31 cellular contexts compared by ENCODE assay signal in genomic region chr11:742156-742546, GRCh38.
"Had no signal": no experiment of that assay in that cellular context is flagged by ENCODE, and none has a peak within 500 bp of the region (broad histone marks: within the 10 kb centered on the region; RNA-seq: fewer than 3 reads in every experiment).

No MANE protein-coding gene starts in this region.

- H3K27ac Mint-ChIP-seq: activated B cell treated with CpG ODN at 0.5 μM for 24 hours; activated CD4-positive, alpha-beta memory T cell treated with anti-CD3 and anti-CD28 coated beads, Interleukin-2, amount 10 ng/mL, durations not matched to agents 7 days and 5 days; activated CD8-positive, alpha-beta memory T cell treated with anti-CD3 and anti-CD28 coated beads, Interleukin-2, amount 10 ng/mL, durations not matched to agents 7 days and 5 days; activated naive CD4-positive, alpha-beta T cell treated with anti-CD3 and anti-CD28 coated beads, Interleukin-2, amount 10 ng/mL, durations not matched to agents 7 days and 5 days; activated naive CD8-positive, alpha-beta T cell; activated naive CD8-positive, alpha-beta T cell treated with anti-CD3 and anti-CD28 coated beads, Interleukin-2, amount 50 U/mL, for 24 hours; brain had no signal

- DNase-seq: activated B cell treated with CpG ODN at 0.5 μM for 24 hours; activated CD4-positive, alpha-beta memory T cell treated with anti-CD3 and anti-CD28 coated beads, Interleukin-2, amount 10 ng/mL, durations not matched to agents 7 days and 5 days; activated CD4-positive, alpha-beta T cell treated with anti-CD3 and anti-CD28 coated beads for 4 hours; activated CD4-positive, alpha-beta T cell treated with anti-CD3 and anti-CD28 coated beads, Interleukin-2, amount 50 U/mL, for 1 hour; activated CD4-positive, CD25-positive, alpha-beta regulatory T cell treated with anti-CD3 and anti-CD28 coated beads, Interleukin-2, amount 50 U/mL, for 72 hours; activated CD8-positive, alpha-beta memory T cell treated with anti-CD3 and anti-CD28 coated beads for 24 hours; activated CD8-positive, alpha-beta memory T cell treated with anti-CD3 and anti-CD28 coated beads, Interleukin-2, amount 10 ng/mL, durations not matched to agents 7 days and 5 days; activated CD8-positive, alpha-beta memory T cell treated with anti-CD3 and anti-CD28 coated beads, Interleukin-2, amount 50 U/mL, for 48 hours; activated effector memory CD4-positive, alpha-beta T cell treated with Interleukin-2 at 50 U/mL for 16 hours; activated naive CD4-positive, alpha-beta T cell treated with anti-CD3 and anti-CD28 coated beads, Interleukin-2, amount 10 ng/mL, durations not matched to agents 7 days and 5 days; activated naive CD8-positive, alpha-beta T cell treated with anti-CD3 and anti-CD28 coated beads, Interleukin-2, amount 50 U/mL, for 24 hours; activated T-cell treated with anti-CD3 and anti-CD28 coated beads, Interleukin-2, amount 50 U/mL, for 48 hours; anterior cingulate cortex; central memory CD4-positive, alpha-beta T cell; Karpas-422; NCI-H1048; NCI-H1105 treated with DMSO at 0.1 percent for 48 hours; NCI-H1436; NCI-H1694; NCI-H1930; NCI-H2081 treated with DMSO at 0.1 percent for 48 hours; NCI-H510A; NCI-H526; NCI-H748 treated with DMSO at 0.1 percent for 48 hours; Right ventricle myocardium superior; SW 1271; T-helper 1 cell; T-helper 2 cell; T-helper 9 cell had no signal

- H3K36me3 Mint-ChIP-seq: activated CD8-positive, alpha-beta memory T cell treated with anti-CD3 and anti-CD28 coated beads, Interleukin-2, amount 10 ng/mL, durations not matched to agents 7 days and 5 days; activated naive CD4-positive, alpha-beta T cell treated with anti-CD3 and anti-CD28 coated beads, Interleukin-2, amount 10 ng/mL, durations not matched to agents 7 days and 5 days; activated naive CD8-positive, alpha-beta T cell; brain had no signal

- ATAC-seq: activated CD8-positive, alpha-beta memory T cell treated with anti-CD3 and anti-CD28 coated beads, Interleukin-2, amount 10 ng/mL, durations not matched to agents 7 days and 5 days; activated naive CD8-positive, alpha-beta T cell treated with anti-CD3 and anti-CD28 coated beads, Interleukin-2, amount 50 U/mL, for 24 hours had no signal

- H3K4me3 Mint-ChIP-seq: activated B cell treated with CpG ODN at 0.5 μM for 24 hours; activated CD4-positive, alpha-beta memory T cell treated with anti-CD3 and anti-CD28 coated beads, Interleukin-2, amount 10 ng/mL, durations not matched to agents 7 days and 5 days; activated CD8-positive, alpha-beta memory T cell treated with anti-CD3 and anti-CD28 coated beads, Interleukin-2, amount 10 ng/mL, durations not matched to agents 7 days and 5 days; activated naive CD4-positive, alpha-beta T cell treated with anti-CD3 and anti-CD28 coated beads, Interleukin-2, amount 10 ng/mL, durations not matched to agents 7 days and 5 days; activated naive CD8-positive, alpha-beta T cell; activated naive CD8-positive, alpha-beta T cell treated with anti-CD3 and anti-CD28 coated beads, Interleukin-2, amount 50 U/mL, for 24 hours; brain had no signal

- H3K27me3 Mint-ChIP-seq: activated naive CD8-positive, alpha-beta T cell had no signal

- H3K9me3 Mint-ChIP-seq: activated B cell treated with CpG ODN at 0.5 μM for 24 hours; activated CD4-positive, alpha-beta memory T cell treated with anti-CD3 and anti-CD28 coated beads, Interleukin-2, amount 10 ng/mL, durations not matched to agents 7 days and 5 days; activated naive CD4-positive, alpha-beta T cell treated with anti-CD3 and anti-CD28 coated beads, Interleukin-2, amount 10 ng/mL, durations not matched to agents 7 days and 5 days; activated naive CD8-positive, alpha-beta T cell treated with anti-CD3 and anti-CD28 coated beads, Interleukin-2, amount 50 U/mL, for 24 hours had no signal
